In the genomic region with DNA sequence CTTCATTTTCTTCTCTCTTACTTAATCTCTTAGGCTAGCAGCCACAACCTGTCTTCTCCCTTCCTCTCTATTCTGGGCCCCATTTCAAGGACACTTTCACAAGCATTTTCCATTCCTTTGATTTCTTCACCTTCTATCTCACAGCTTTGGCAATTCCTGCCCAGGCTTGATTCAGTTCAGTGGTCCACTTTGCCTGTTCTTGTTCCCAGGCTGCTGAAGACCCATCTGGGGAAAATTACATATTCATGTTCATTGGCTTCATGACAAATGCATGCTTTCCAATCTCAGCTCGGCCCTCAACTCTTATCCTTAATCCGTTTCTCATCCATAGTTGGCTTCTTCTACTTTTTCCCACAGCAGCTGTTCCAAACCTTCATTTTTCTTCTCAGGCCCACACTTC, we compare ENCODE assay signal across 22 cellular contexts. TPM values are rescaled to one million over a fixed set of nuclear protein-coding genes. Genes with fewer than 3 reads are reported as not detected.
"Had no signal": no experiment of that assay in that cellular context is flagged by ENCODE, and none has a peak within 500 bp of the region (broad histone marks: within the 10 kb centered on the region; RNA-seq: fewer than 3 reads in every experiment).

No MANE protein-coding gene starts in this region.

- H3K9me3 Mint-ChIP-seq: effector memory CD8-positive, alpha-beta T cell; memory B cell; T-helper 1 cell treated with Interleukin-12 subunit alpha and Interleukin-12 subunit beta and Interleukin-4 antibody, amounts not matched to agents 30 μg/mL and 1 μg/mL, for 36 hours had no signal

- H3K36me3 ChIP-seq: ascending aorta, breast epithelium, gastrocnemius medialis, heart left ventricle, pancreas, tibial nerve had no signal

- H3K27me3 Mint-ChIP-seq: effector memory CD8-positive, alpha-beta T cell; memory B cell had no signal

- H3K4me1 Mint-ChIP-seq: memory B cell had no signal

- H3K4me3 ChIP-seq: ascending aorta, breast epithelium, gastrocnemius medialis, heart left ventricle, pancreas, tibial nerve had no signal

- H3K36me3 Mint-ChIP-seq: naive B cell had no signal

- H3K4me3 Mint-ChIP-seq: effector memory CD8-positive, alpha-beta T cell; memory B cell; naive B cell; T-helper 1 cell treated with Interleukin-12 subunit alpha and Interleukin-12 subunit beta and Interleukin-4 antibody, amounts not matched to agents 30 μg/mL and 1 μg/mL, for 36 hours had no signal

- H3K27me3 ChIP-seq: ascending aorta, gastrocnemius medialis, heart left ventricle had no signal

- H3K27ac ChIP-seq: ascending aorta, gastrocnemius medialis, pancreas, tibial nerve had no signal

- H3K9me3 ChIP-seq: ascending aorta, breast epithelium, gastrocnemius medialis, heart left ventricle, pancreas, tibial nerve had no signal

- H3K27ac Mint-ChIP-seq: memory B cell; T-helper 1 cell treated with Interleukin-12 subunit alpha and Interleukin-12 subunit beta and Interleukin-4 antibody, amounts not matched to agents 30 μg/mL and 1 μg/mL, for 36 hours had no signal

- ATAC-seq: effector memory CD8-positive, alpha-beta T cell; gastrocnemius medialis; heart left ventricle; pancreas had no signal

- H3K4me1 ChIP-seq: ascending aorta, breast epithelium, gastrocnemius medialis, heart left ventricle, pancreas, tibial nerve had no signal

- DNase-seq: activated CD4-positive, alpha-beta T cell treated with anti-CD3 and anti-CD28 coated beads, Interleukin-2, amount 50 U/mL, for 1 hour; activated CD4-positive, CD25-positive, alpha-beta regulatory T cell treated with anti-CD3 and anti-CD28 coated beads, Interleukin-2, amount 50 U/mL, for 72 hours; activated CD8-positive, alpha-beta memory T cell treated with anti-CD3 and anti-CD28 coated beads, Interleukin-2, amount 50 U/mL, for 48 hours; activated effector memory CD4-positive, alpha-beta T cell treated with anti-CD3 and anti-CD28 coated beads, Interleukin-2, amount 50 U/mL, for 16 hours; activated naive CD4-positive, alpha-beta T cell treated with anti-CD3 and anti-CD28 coated beads, Interleukin-2, amount 50 U/mL, for 16 hours; activated T-cell treated with anti-CD3 and anti-CD28 coated beads, Interleukin-2, amount 50 U/mL, for 48 hours; effector memory CD8-positive, alpha-beta T cell; kidney; naive B cell; pancreas; stimulated activated CD8-positive, alpha-beta memory T cell treated with anti-CD3 and anti-CD28 coated beads, Interleukin-4, amount 100 ng/mL, for 48 hours; stimulated activated naive CD4-positive, alpha-beta T cell treated with Interleukin-2 at 50 U/mL for 16 hours had no signal

RNA-seq across cellular contexts. Expression of gene LPAR4, which starts 38.7 kb away (rescaled TPM):
- total RNA-seq: ascending aorta, dermis blood vessel endothelial cell had no signal

RNA-seq across cellular contexts. Expression of gene RTL3, which starts 49.7 kb away (rescaled TPM):
- total RNA-seq: ascending aorta, dermis blood vessel endothelial cell, kidney, liver, mononuclear cell had no signal
